Comparison of ENCODE assay signal across 2 cellular contexts in the genomic region with DNA sequence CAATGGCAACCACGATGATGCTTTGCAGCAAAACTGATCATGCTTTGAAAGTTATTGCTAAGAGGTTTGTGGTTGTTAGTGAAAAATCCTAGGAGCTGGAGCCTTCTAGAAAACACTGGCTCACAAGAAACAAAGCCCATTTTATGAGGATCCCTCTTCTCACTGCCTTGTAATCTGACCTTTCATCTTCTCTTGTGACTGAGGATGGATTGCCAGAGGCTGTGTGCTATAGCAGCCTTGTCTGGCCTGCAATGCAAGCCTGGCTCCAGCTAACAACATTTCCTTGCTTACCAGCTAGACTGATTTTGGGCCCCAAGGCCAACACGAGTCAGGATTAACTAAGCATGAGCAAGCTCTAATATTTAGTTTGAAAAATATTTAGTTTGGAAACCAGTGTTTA.
TF ChIP-seq lines count a peak whose summit lies in the region.

No MANE protein-coding gene starts in this region.

TF ChIP-seq in IMR-90, 13 proteins besides CTCF, POLR2A, EP300 and RAD21:
- TF ChIP-seq MXI1 (IDR thresholded peaks at IDR 0.05; ENCODE audit: borderline replicate concordance, low read depth, low read length) (no peak), BHLHE40 (IDR thresholded peaks at IDR 0.05; ENCODE audit: low read depth, low read length) (no peak), SMC3 (IDR thresholded peaks at IDR 0.05; ENCODE audit: low read depth, low read length) (no peak), FOS (IDR thresholded peaks at IDR 0.05; ENCODE audit: low read depth, low read length) (no peak), MAZ (IDR thresholded peaks at IDR 0.05; ENCODE audit: borderline replicate concordance, low read depth, low read length) (no peak), RFX5 (IDR thresholded peaks at IDR 0.05; ENCODE audit: low read depth, low read length) (no peak), RCOR1 (IDR thresholded peaks at IDR 0.05; ENCODE audit: insufficient replicate concordance, low read length) (no peak), CEBPB (IDR thresholded peaks at IDR 0.05; ENCODE audit: low read depth, low read length) (no peak), MAFK (IDR thresholded peaks at IDR 0.05; ENCODE audit: low read depth, low read length) (no peak)
TF ChIP-seq in IMR-90: peak in this region for 0.

TF ChIP-seq in GM12891, 5 proteins besides CTCF, POLR2A, EP300 and RAD21:
- TF ChIP-seq PAX5 (IDR thresholded peaks at IDR 0.05; ENCODE audit: insufficient read depth, low read length, severe bottlenecking) (no peak), TAF1 (IDR thresholded peaks at IDR 0.05; ENCODE audit: low read depth, low read length) (no peak), POLR2AphosphoS5 (IDR thresholded peaks at IDR 0.05; ENCODE audit: low read depth, low read length) (no peak), SPI1 (IDR thresholded peaks at IDR 0.05; ENCODE audit: low read depth, low read length) (no peak), POU2F2 (IDR thresholded peaks at IDR 0.05; ENCODE audit: low read depth, low read length) (no peak)
